Comparison of ENCODE assay signal across 11 cellular contexts in the genomic region with DNA sequence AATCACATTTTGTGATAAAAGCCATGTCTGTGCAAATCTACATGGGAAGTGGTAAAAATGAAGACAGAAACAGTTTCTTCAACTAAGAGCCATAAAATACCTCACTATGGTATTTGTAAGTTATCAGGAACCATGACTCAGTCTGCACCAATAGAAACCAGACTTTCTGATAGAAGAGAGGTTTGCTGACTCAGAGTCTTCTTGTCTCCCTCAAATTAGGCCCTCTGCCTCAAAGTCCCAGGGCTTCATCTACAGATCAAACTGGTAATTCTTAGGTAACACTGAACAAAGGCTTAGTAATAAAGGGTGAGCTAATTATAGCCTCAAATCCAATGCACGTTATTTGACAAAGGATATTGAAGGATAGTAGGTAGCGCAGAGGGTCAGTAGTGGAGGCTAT. TPM values are rescaled to one million over a fixed set of nuclear protein-coding genes. Genes with fewer than 3 reads are reported as not detected.
DNase-seq lines count a peak whose midpoint lies in the region; ATAC-seq and TF ChIP-seq lines count a peak whose summit lies in the region.
"Had no signal": no experiment of that assay in that cellular context is flagged by ENCODE, and none has a peak within 500 bp of the region (broad histone marks: within the 10 kb centered on the region; RNA-seq: fewer than 3 reads in every experiment).

No MANE protein-coding gene starts in this region.

- no peak overlapping the region for H3K9ac ChIP-seq in OCI-LY1 (ENCODE audit: low read length)
- no peak overlapping the region for H3K9ac ChIP-seq in smooth muscle cell (ENCODE audit: low read depth)

- H3K36me3 ChIP-seq in OCI-LY1 (ENCODE audit: insufficient read depth, low read length) (no peaks in the 10 kb centered on the region), smooth muscle cell (ENCODE audit: low read depth) (no peaks in the 10 kb centered on the region)
- H3K36me3 ChIP-seq: heart left ventricle had no signal

- H3K4me3 ChIP-seq in OCI-LY1 (ENCODE audit: low read depth, low read length, poor library complexity, severe bottlenecking) (no peak overlapping the region), smooth muscle cell (no peak overlapping the region)
- H3K4me3 ChIP-seq: heart left ventricle had no signal

- H3K27me3 ChIP-seq in OCI-LY1 (ENCODE audit: insufficient read depth, low read length) (no peaks in the 10 kb centered on the region), smooth muscle cell (ENCODE audit: low read depth) (no peaks in the 10 kb centered on the region)
- H3K27me3 ChIP-seq: heart left ventricle had no signal

- H3K9me2 ChIP-seq in OCI-LY1 (ENCODE audit: low read depth, low read length), result no peaks in the 10 kb centered on the region

- H3K36me3 Mint-ChIP-seq in activated CD8-positive, alpha-beta T cell treated with anti-CD3 and anti-CD28 coated beads for 36 hours (ENCODE audit: low read depth), result no peaks in the 10 kb centered on the region
- no peaks in the 10 kb centered on the region for H3K36me3 Mint-ChIP-seq in activated CD8-positive, alpha-beta T cell treated with anti-CD3 and anti-CD28 coated beads, Interleukin-2, amount 10 ng/mL, durations not matched to agents 7 days and 5 days (ENCODE audit: low read depth)

- no peak overlapping the region for H3K4me3 Mint-ChIP-seq in activated CD8-positive, alpha-beta T cell treated with anti-CD3 and anti-CD28 coated beads for 36 hours
- H3K4me3 Mint-ChIP-seq in activated CD8-positive, alpha-beta T cell treated with anti-CD3 and anti-CD28 coated beads, Interleukin-2, amount 10 ng/mL, durations not matched to agents 7 days and 5 days, result no peak overlapping the region

- POLR2A ChIA-PET in activated CD8-positive, alpha-beta T cell treated with anti-CD3 and anti-CD28 coated beads for 36 hours (lab: Charles Lee), result interaction anchor here (1.5 kb wide), 1 partner anchor 32 kb away, joined by 4 read pairs; no protein-coding TSS in a partner anchor
- POLR2A ChIA-PET in activated CD8-positive, alpha-beta T cell treated with anti-CD3 and anti-CD28 coated beads, Interleukin-2, amount 10 ng/mL, durations not matched to agents 7 days and 5 days (lab: Charles Lee), result no interaction called here

- 44% methylated on average over 2 of the region's 2 CpGs for WGBS in smooth muscle cell (ENCODE audit: low lambda C conversion rate)

- H3K4me1 ChIP-seq in OCI-LY1 (ENCODE audit: insufficient read depth, low read length, severe bottlenecking) (peaks cover 42% of the 10 kb centered on the region), smooth muscle cell (ENCODE audit: low read depth) (peaks cover 33% of the 10 kb centered on the region)

- peaks cover 9% of the 10 kb centered on the region for H3K4me1 Mint-ChIP-seq in activated CD8-positive, alpha-beta T cell treated with anti-CD3 and anti-CD28 coated beads for 36 hours (ENCODE audit: low read depth)
- H3K4me1 Mint-ChIP-seq in activated CD8-positive, alpha-beta T cell treated with anti-CD3 and anti-CD28 coated beads, Interleukin-2, amount 10 ng/mL, durations not matched to agents 7 days and 5 days (ENCODE audit: low read depth), result no peaks in the 10 kb centered on the region

- H3F3A ChIP-seq in OCI-LY1 (ENCODE audit: insufficient read depth, low read length) (no peaks in the 10 kb centered on the region), smooth muscle cell (ENCODE audit: low read depth) (peaks cover 38% of the 10 kb centered on the region)

- no peak for DNase-seq in activated CD8-positive, alpha-beta T cell treated with anti-CD3 and anti-CD28 coated beads for 36 hours
- DNase-seq in activated CD8-positive, alpha-beta T cell treated with anti-CD3 and anti-CD28 coated beads, Interleukin-2, amount 10 ng/mL, durations not matched to agents 7 days and 5 days, result no peak
- peak; percentile 25 for DNase-seq in fibroblast of gingiva (ENCODE audit: low read depth)
- DNase-seq in smooth muscle cell (lab: John Stamatoyannopoulos, UW; ENCODE audit: unreplicated experiment), result no peak
- no peak for DNase-seq in activated CD8-positive, alpha-beta memory T cell treated with anti-CD3 and anti-CD28 coated beads, Interleukin-2, amount 50 U/mL, for 4 hours
- DNase-seq: heart left ventricle, NCI-H1436 had no signal

- CTCF ChIA-PET in activated CD8-positive, alpha-beta T cell treated with anti-CD3 and anti-CD28 coated beads for 36 hours (lab: Charles Lee), result interaction anchor here (1.0 to 1.8 kb wide), 2 partner anchors 32 to 51 kb away, joined by 3 to 6 read pairs; no protein-coding TSS in a partner anchor
- CTCF ChIA-PET in activated CD8-positive, alpha-beta T cell treated with anti-CD3 and anti-CD28 coated beads, Interleukin-2, amount 10 ng/mL, durations not matched to agents 7 days and 5 days (lab: Charles Lee), result interaction anchor here (0.6 to 2.3 kb wide), 4 partner anchors 28 to 279 kb away, joined by 3 to 8 read pairs (median 4); no protein-coding TSS in a partner anchor

- peak; percentile 76 for ATAC-seq in activated CD8-positive, alpha-beta T cell treated with anti-CD3 and anti-CD28 coated beads for 36 hours
- ATAC-seq in activated CD8-positive, alpha-beta T cell treated with anti-CD3 and anti-CD28 coated beads, Interleukin-2, amount 10 ng/mL, durations not matched to agents 7 days and 5 days, result no peak
- ATAC-seq in GM19023 (IDR thresholded peaks at IDR 0.05; ENCODE audit: unreplicated experiment) (no peak), GM18520 (IDR thresholded peaks at IDR 0.05; ENCODE audit: unreplicated experiment) (no peak)
- ATAC-seq: Panc1 had no signal

- no peak overlapping the region for H3K4me2 ChIP-seq in OCI-LY1 (ENCODE audit: low read length)
- peak overlapping the region; percentile 81 for H3K4me2 ChIP-seq in smooth muscle cell

- intact Hi-C loops in activated CD8-positive, alpha-beta T cell treated with anti-CD3 and anti-CD28 coated beads for 36 hours (cut with micrococcal nuclease), result no loop called here

- no peak for TF ChIP-seq CTCF in activated CD8-positive, alpha-beta T cell treated with anti-CD3 and anti-CD28 coated beads for 36 hours (IDR thresholded peaks at IDR 0.05)
- TF ChIP-seq CTCF in OCI-LY1 (IDR thresholded peaks at IDR 0.05; ENCODE audit: low read length), result no peak
- no peak for TF ChIP-seq CTCF in smooth muscle cell (IDR thresholded peaks at IDR 0.05; ENCODE audit: borderline replicate concordance, insufficient read depth, poor library complexity, severe bottlenecking)

- no peaks in the 10 kb centered on the region for H3K9me3 ChIP-seq in OCI-LY1 (ENCODE audit: low read length)
- H3K9me3 ChIP-seq in smooth muscle cell (replicated peaks; ENCODE audit: low read depth), result no peaks in the 10 kb centered on the region
- H3K9me3 ChIP-seq: heart left ventricle had no signal

- no peak overlapping the region for H3K27ac Mint-ChIP-seq in activated CD8-positive, alpha-beta T cell treated with anti-CD3 and anti-CD28 coated beads for 36 hours
- no peak overlapping the region for H3K27ac Mint-ChIP-seq in activated CD8-positive, alpha-beta T cell treated with anti-CD3 and anti-CD28 coated beads, Interleukin-2, amount 10 ng/mL, durations not matched to agents 7 days and 5 days

- H2AFZ ChIP-seq in OCI-LY1 (ENCODE audit: low read length) (0 out of 2 replicates have a peak overlapping the region, but pooled peaks have one; percentile 54), smooth muscle cell (ENCODE audit: low read depth) (no peak overlapping the region)

- no peaks in the 10 kb centered on the region for H3K9me3 Mint-ChIP-seq in activated CD8-positive, alpha-beta T cell treated with anti-CD3 and anti-CD28 coated beads for 36 hours
- no peaks in the 10 kb centered on the region for H3K9me3 Mint-ChIP-seq in activated CD8-positive, alpha-beta T cell treated with anti-CD3 and anti-CD28 coated beads, Interleukin-2, amount 10 ng/mL, durations not matched to agents 7 days and 5 days (ENCODE audit: insufficient read depth)

- H3K27ac ChIP-seq in OCI-LY1 (ENCODE audit: low read depth, low read length, poor library complexity, severe bottlenecking) (peak overlapping the region; percentile 53), smooth muscle cell (ENCODE audit: low read depth) (peak overlapping the region; percentile 87)

- no peaks in the 10 kb centered on the region for H3K27me3 Mint-ChIP-seq in activated CD8-positive, alpha-beta T cell treated with anti-CD3 and anti-CD28 coated beads for 36 hours
- H3K27me3 Mint-ChIP-seq in activated CD8-positive, alpha-beta T cell treated with anti-CD3 and anti-CD28 coated beads, Interleukin-2, amount 10 ng/mL, durations not matched to agents 7 days and 5 days (ENCODE audit: low read depth), result peaks cover under 1% of the 10 kb centered on the region

- H4K20me1 ChIP-seq in OCI-LY1 (ENCODE audit: insufficient read depth, low read length) (no peaks in the 10 kb centered on the region), smooth muscle cell (ENCODE audit: low read depth) (no peaks in the 10 kb centered on the region)

- H3K79me2 ChIP-seq in OCI-LY1 (ENCODE audit: insufficient read depth, low read length), result no peaks in the 10 kb centered on the region
- no peaks in the 10 kb centered on the region for H3K79me2 ChIP-seq in smooth muscle cell (ENCODE audit: low read depth)

RNA-seq across cellular contexts. Expression of a gene that starts 30.9 kb away (rescaled TPM):
- total RNA-seq in activated CD8-positive, alpha-beta T cell treated with anti-CD3 and anti-CD28 coated beads for 36 hours, result 10 to 100 TPM in 1 of 2 experiments, 1 to 10 TPM in 1; 10.0 to 12.7 TPM
- 10 to 100 TPM; 15.5 to 16.0 TPM for total RNA-seq in activated CD8-positive, alpha-beta T cell treated with anti-CD3 and anti-CD28 coated beads, Interleukin-2, amount 10 ng/mL, durations not matched to agents 7 days and 5 days
- 60.9 and 69.7 TPM in 2 replicates for total RNA-seq in smooth muscle cell
- 22.4 and 27.4 TPM in 2 replicates for polyA plus RNA-seq in smooth muscle cell
